In the genomic region with DNA sequence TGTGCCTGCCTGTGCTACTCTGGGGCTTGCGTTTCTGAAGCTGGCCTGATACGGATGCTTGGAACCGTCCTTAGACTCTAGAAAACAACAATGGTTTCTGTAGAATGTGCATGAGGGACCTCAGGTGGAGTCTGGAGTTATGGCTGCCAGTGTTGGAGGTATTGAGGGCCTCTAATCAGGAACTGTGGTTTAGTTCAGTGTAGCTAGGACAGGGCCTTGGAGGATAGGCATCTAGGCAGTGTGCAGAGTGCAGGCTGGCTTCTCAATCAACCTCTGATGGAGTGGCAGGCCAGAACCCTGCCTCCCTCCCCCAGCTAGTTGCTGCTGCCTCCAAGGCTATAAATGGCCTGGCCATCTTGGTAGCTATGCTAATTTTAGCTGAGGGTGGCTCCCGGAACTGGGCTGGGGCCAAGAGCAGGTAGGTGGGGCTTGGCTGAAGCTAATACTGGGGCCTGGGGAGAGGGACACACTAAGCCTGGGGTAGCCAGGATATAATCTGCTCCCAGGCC, we compare ENCODE assay signal across 8 cellular contexts. TPM values are rescaled to one million over a fixed set of nuclear protein-coding genes. Genes with fewer than 3 reads are reported as not detected.
DNase-seq lines count a peak whose midpoint lies in the region; ATAC-seq lines count a peak whose summit lies in the region.

No MANE protein-coding gene starts in this region.

- H3K36me3 ChIP-seq in naive thymus-derived CD4-positive, alpha-beta T cell (ENCODE audit: control insufficient read depth in 2 of 3, insufficient read depth in 3 of 3, low read length in 3 of 3), result peaks cover 0 to 10% (median 0%) of the 10 kb centered on the region in 3 experiments
- H3K36me3 ChIP-seq in SJCRH30, result no peaks in the 10 kb centered on the region

- H3K27ac Mint-ChIP-seq in activated T-helper 1 cell treated with anti-CD3 and anti-CD28 coated beads, Interleukin-12 subunit alpha, Interleukin-12 subunit beta, Interleukin-2, Interleukin-4 antibody, amounts not matched to agents 30 ng/mL and 10 ng/mL and 1 ng/mL, durations not matched to agents 14 hours and 24 hours and 36 hours, result peak overlapping the region; percentile 88
- peak overlapping the region; percentile 62 to 100 (median 87) for H3K27ac Mint-ChIP-seq in naive thymus-derived CD4-positive, alpha-beta T cell

- peak overlapping the region; percentile 92 for H3K27ac ChIP-seq in naive thymus-derived CD4-positive, alpha-beta T cell (ENCODE audit: low read depth, low read length)
- H3K27ac ChIP-seq in SJCRH30, result no peak overlapping the region

- DNase-seq in activated T-cell treated with anti-CD3 and anti-CD28 coated beads, Interleukin-2, amount 50 U/mL, for 4 hours, result no peak
- DNase-seq in activated T-cell treated with anti-CD3 and anti-CD28 coated beads for 4 hours, result no peak
- DNase-seq in activated T-helper 1 cell treated with anti-CD3 and anti-CD28 coated beads, Interleukin-12 subunit alpha, Interleukin-12 subunit beta, Interleukin-2, Interleukin-4 antibody, amounts not matched to agents 30 ng/mL and 10 ng/mL and 1 ng/mL, durations not matched to agents 14 hours and 24 hours and 36 hours (ENCODE audit: low spot score), result no peak
- no peak for DNase-seq in naive thymus-derived CD4-positive, alpha-beta T cell
- no peak for DNase-seq in SJCRH30
- DNase-seq in AG08396 (ENCODE audit: low spot score), result no peak

- no peaks in the 10 kb centered on the region for H3K9me3 ChIP-seq in naive thymus-derived CD4-positive, alpha-beta T cell (ENCODE audit: control insufficient read depth in 2 of 3, low read length in 3 of 3)
- no peaks in the 10 kb centered on the region for H3K9me3 ChIP-seq in SJCRH30 (replicated peaks)

- H3K9me3 Mint-ChIP-seq in activated T-cell treated with anti-CD3 and anti-CD28 coated beads, Interleukin-2, amount 50 U/mL, for 4 hours, result no peaks in the 10 kb centered on the region
- H3K9me3 Mint-ChIP-seq in activated T-helper 1 cell treated with anti-CD3 and anti-CD28 coated beads, Interleukin-12 subunit alpha, Interleukin-12 subunit beta, Interleukin-2, Interleukin-4 antibody, amounts not matched to agents 30 ng/mL and 10 ng/mL and 1 ng/mL, durations not matched to agents 14 hours and 24 hours and 36 hours, result no peaks in the 10 kb centered on the region
- H3K9me3 Mint-ChIP-seq in naive thymus-derived CD4-positive, alpha-beta T cell, result peaks cover 0 to 2% (median 0%) of the 10 kb centered on the region in 11 donors

- no peaks in the 10 kb centered on the region for H3K27me3 Mint-ChIP-seq in activated T-cell treated with anti-CD3 and anti-CD28 coated beads, Interleukin-2, amount 50 U/mL, for 4 hours (ENCODE audit: low read depth)
- no peaks in the 10 kb centered on the region for H3K27me3 Mint-ChIP-seq in activated T-helper 1 cell treated with anti-CD3 and anti-CD28 coated beads, Interleukin-12 subunit alpha, Interleukin-12 subunit beta, Interleukin-2, Interleukin-4 antibody, amounts not matched to agents 30 ng/mL and 10 ng/mL and 1 ng/mL, durations not matched to agents 14 hours and 24 hours and 36 hours (ENCODE audit: insufficient read depth)
- peaks cover 0 to 2% (median 0%) of the 10 kb centered on the region in 5 donors for H3K27me3 Mint-ChIP-seq in naive thymus-derived CD4-positive, alpha-beta T cell

- peaks cover 56% of the 10 kb centered on the region in 2 donors for H3K4me1 ChIP-seq in naive thymus-derived CD4-positive, alpha-beta T cell (ENCODE audit: control insufficient read depth in 2 of 2, insufficient read depth in 2 of 2, low read length in 2 of 2)
- peaks cover under 1% of the 10 kb centered on the region; the same call in 1 of the 2 replicates for H3K4me1 ChIP-seq in SJCRH30

- intact Hi-C loops in activated T-helper 1 cell treated with anti-CD3 and anti-CD28 coated beads, Interleukin-12 subunit alpha, Interleukin-12 subunit beta, Interleukin-2, Interleukin-4 antibody, amounts not matched to agents 30 ng/mL and 10 ng/mL and 1 ng/mL, durations not matched to agents 14 hours and 24 hours and 36 hours (cut with micrococcal nuclease), result loop anchor here (1.0 kb wide), 2 partner anchors 8 to 46 kb away; no protein-coding TSS in a partner anchor
- intact Hi-C loops in naive thymus-derived CD4-positive, alpha-beta T cell (cut with micrococcal nuclease), result no loop called here

- POLR2A ChIA-PET in naive thymus-derived CD4-positive, alpha-beta T cell (lab: Charles Lee), result interaction anchor here (0.6 to 4.5 kb wide), 18 partner anchors 9 to 206 kb away, joined by 3 to 47 read pairs (median 4); a partner anchor contains a TSS

- no peaks in the 10 kb centered on the region for H3K27me3 ChIP-seq in naive thymus-derived CD4-positive, alpha-beta T cell (ENCODE audit: control insufficient read depth in 2 of 2, insufficient read depth in 2 of 2, low read length in 2 of 2)
- H3K27me3 ChIP-seq in SJCRH30, result no peaks in the 10 kb centered on the region

- H3K36me3 Mint-ChIP-seq in activated T-cell treated with anti-CD3 and anti-CD28 coated beads, Interleukin-2, amount 50 U/mL, for 4 hours (ENCODE audit: insufficient read depth), result no peaks in the 10 kb centered on the region
- peaks cover 12% of the 10 kb centered on the region for H3K36me3 Mint-ChIP-seq in activated T-helper 1 cell treated with anti-CD3 and anti-CD28 coated beads, Interleukin-12 subunit alpha, Interleukin-12 subunit beta, Interleukin-2, Interleukin-4 antibody, amounts not matched to agents 30 ng/mL and 10 ng/mL and 1 ng/mL, durations not matched to agents 14 hours and 24 hours and 36 hours (ENCODE audit: low read depth)
- H3K36me3 Mint-ChIP-seq in naive thymus-derived CD4-positive, alpha-beta T cell, result peaks cover 0 to 31% (median 0%) of the 10 kb centered on the region in 5 donors

- ATAC-seq in activated T-cell treated with anti-CD3 and anti-CD28 coated beads, Interleukin-2, amount 50 U/mL, for 4 hours, result no peak
- peak; percentile 28 for ATAC-seq in HG03196 (IDR thresholded peaks at IDR 0.05; ENCODE audit: unreplicated experiment)
- ATAC-seq in naive thymus-derived CD4-positive, alpha-beta T cell, result no peak
- ATAC-seq in HG02840 (IDR thresholded peaks at IDR 0.05; ENCODE audit: low FRiP score, unreplicated experiment), result no peak

- H3K4me3 ChIP-seq in naive thymus-derived CD4-positive, alpha-beta T cell (ENCODE audit: low read length), result peak overlapping the region; percentile 83
- no peak overlapping the region for H3K4me3 ChIP-seq in SJCRH30

- CTCF ChIA-PET in naive thymus-derived CD4-positive, alpha-beta T cell (lab: Charles Lee), result interaction anchor here (0.5 to 3.5 kb wide), 11 partner anchors 8 to 228 kb away, joined by 3 to 19 read pairs (median 4); no protein-coding TSS in a partner anchor

- peak overlapping the region; percentile 97 for H3K4me3 Mint-ChIP-seq in activated T-cell treated with anti-CD3 and anti-CD28 coated beads, Interleukin-2, amount 50 U/mL, for 4 hours
- peak overlapping the region; percentile 98 for H3K4me3 Mint-ChIP-seq in activated T-helper 1 cell treated with anti-CD3 and anti-CD28 coated beads, Interleukin-12 subunit alpha, Interleukin-12 subunit beta, Interleukin-2, Interleukin-4 antibody, amounts not matched to agents 30 ng/mL and 10 ng/mL and 1 ng/mL, durations not matched to agents 14 hours and 24 hours and 36 hours
- peak overlapping the region; percentile 86 to 98 (median 89) for H3K4me3 Mint-ChIP-seq in naive thymus-derived CD4-positive, alpha-beta T cell

- peaks cover 73% of the 10 kb centered on the region for H3K4me1 Mint-ChIP-seq in activated T-cell treated with anti-CD3 and anti-CD28 coated beads, Interleukin-2, amount 50 U/mL, for 4 hours (ENCODE audit: low read depth)
- peaks cover 77% of the 10 kb centered on the region for H3K4me1 Mint-ChIP-seq in activated T-helper 1 cell treated with anti-CD3 and anti-CD28 coated beads, Interleukin-12 subunit alpha, Interleukin-12 subunit beta, Interleukin-2, Interleukin-4 antibody, amounts not matched to agents 30 ng/mL and 10 ng/mL and 1 ng/mL, durations not matched to agents 14 hours and 24 hours and 36 hours (ENCODE audit: low read depth)
- H3K4me1 Mint-ChIP-seq in naive thymus-derived CD4-positive, alpha-beta T cell, result peaks cover 59 to 77% (median 70%) of the 10 kb centered on the region in 7 donors

RNA-seq across cellular contexts. Expression of a gene that starts 4.0 kb away (rescaled TPM):
- 10 to 100 TPM; 35.6 to 42.5 (median 37.4) TPM for total RNA-seq in activated T-cell treated with anti-CD3 and anti-CD28 coated beads, Interleukin-2, amount 50 U/mL, for 4 hours
- 61.7 and 68.0 TPM in 2 replicates for total RNA-seq in activated T-helper 1 cell treated with anti-CD3 and anti-CD28 coated beads, Interleukin-12 subunit alpha, Interleukin-12 subunit beta, Interleukin-2, Interleukin-4 antibody, amounts not matched to agents 30 ng/mL and 10 ng/mL and 1 ng/mL, durations not matched to agents 14 hours and 24 hours and 36 hours
- total RNA-seq in naive thymus-derived CD4-positive, alpha-beta T cell, result 100 to 1,000 TPM in 3 of 5 experiments, 10 to 100 TPM in 2; 95.6 to 117 (median 103) TPM
- 10 to 100 TPM; 38.4 to 43.6 TPM for polyA plus RNA-seq in naive thymus-derived CD4-positive, alpha-beta T cell
- total RNA-seq in SJCRH30 (2014; rRNA removed; shearing (Covaris generic)), result 12.9 and 14.7 TPM in 2 replicates

RNA-seq across cellular contexts. Expression of a gene that starts 18.7 kb away (rescaled TPM):
- total RNA-seq in activated T-cell treated with anti-CD3 and anti-CD28 coated beads, Interleukin-2, amount 50 U/mL, for 4 hours, result 100 to 1,000 TPM; 174 to 187 (median 184) TPM
- 170 and 179 TPM in 2 replicates for total RNA-seq in activated T-helper 1 cell treated with anti-CD3 and anti-CD28 coated beads, Interleukin-12 subunit alpha, Interleukin-12 subunit beta, Interleukin-2, Interleukin-4 antibody, amounts not matched to agents 30 ng/mL and 10 ng/mL and 1 ng/mL, durations not matched to agents 14 hours and 24 hours and 36 hours
- total RNA-seq in naive thymus-derived CD4-positive, alpha-beta T cell, result 100 to 1,000 TPM in 2 of 5 experiments, 10 to 100 TPM in 3; 89.4 to 147 (median 96.3) TPM
- polyA plus RNA-seq in naive thymus-derived CD4-positive, alpha-beta T cell, result 100 to 1,000 TPM; 133 to 220 TPM
- 15.5 and 17.4 TPM in 2 replicates for total RNA-seq in SJCRH30 (2014; rRNA removed; shearing (Covaris generic))

RNA-seq across cellular contexts. Expression of a gene that starts 51.1 kb away (rescaled TPM):
- total RNA-seq in activated T-cell treated with anti-CD3 and anti-CD28 coated beads, Interleukin-2, amount 50 U/mL, for 4 hours, result 10 to 100 TPM; 28.9 to 31.2 (median 29.0) TPM
- total RNA-seq in activated T-helper 1 cell treated with anti-CD3 and anti-CD28 coated beads, Interleukin-12 subunit alpha, Interleukin-12 subunit beta, Interleukin-2, Interleukin-4 antibody, amounts not matched to agents 30 ng/mL and 10 ng/mL and 1 ng/mL, durations not matched to agents 14 hours and 24 hours and 36 hours, result 29.8 and 30.1 TPM in 2 replicates
- 10 to 100 TPM; 20.8 to 28.3 (median 26.1) TPM for total RNA-seq in naive thymus-derived CD4-positive, alpha-beta T cell
- 10 to 100 TPM; 24.2 to 27.8 TPM for polyA plus RNA-seq in naive thymus-derived CD4-positive, alpha-beta T cell
- total RNA-seq in SJCRH30 (2014; rRNA removed; shearing (Covaris generic)), result 4.5 and 5.3 TPM in 2 replicates
